ENCODE assay signal across 2 cellular contexts in the genomic region with DNA sequence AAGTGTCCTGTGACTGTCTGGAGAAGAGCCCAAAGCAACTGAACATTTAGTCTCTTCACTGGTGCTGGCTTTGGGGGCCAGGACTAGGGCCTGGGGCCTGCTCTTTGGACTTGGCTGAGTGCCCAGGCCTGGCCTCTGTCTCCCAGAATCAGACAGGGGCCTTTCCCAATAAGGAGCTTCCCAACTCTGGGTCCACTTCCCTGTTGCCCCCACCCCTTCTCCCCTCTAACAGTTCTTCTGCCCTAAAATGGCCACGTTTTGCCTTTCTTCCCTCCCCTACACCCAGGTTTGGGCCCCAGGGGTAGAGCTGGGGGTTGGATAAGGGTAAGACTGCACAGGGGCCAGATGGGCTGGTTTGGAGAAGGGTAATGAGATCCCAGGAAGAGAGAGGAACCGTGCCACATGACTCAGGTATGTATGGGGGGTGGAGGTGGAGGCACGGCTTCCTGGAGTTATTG.
TF ChIP-seq lines count a peak whose summit lies in the region.

No MANE protein-coding gene starts in this region.

TF ChIP-seq in IMR-90, 13 proteins besides CTCF, POLR2A, EP300 and RAD21:
- TF ChIP-seq CEBPB (IDR thresholded peaks at IDR 0.05; ENCODE audit: low read depth, low read length) (no peak), MAFK (IDR thresholded peaks at IDR 0.05; ENCODE audit: low read depth, low read length) (no peak), BHLHE40 (IDR thresholded peaks at IDR 0.05; ENCODE audit: low read depth, low read length) (no peak), MXI1 (IDR thresholded peaks at IDR 0.05; ENCODE audit: borderline replicate concordance, low read depth, low read length) (no peak), RCOR1 (IDR thresholded peaks at IDR 0.05; ENCODE audit: insufficient replicate concordance, low read length) (no peak), CHD1 (IDR thresholded peaks at IDR 0.05; ENCODE audit: low read depth, low read length) (no peak), NFE2L2 (IDR thresholded peaks at IDR 0.05; ENCODE audit: low read depth, low read length) (no peak), FOS (IDR thresholded peaks at IDR 0.05; ENCODE audit: low read depth, low read length) (no peak), MAZ (IDR thresholded peaks at IDR 0.05; ENCODE audit: borderline replicate concordance, low read depth, low read length) (no peak), SMC3 (IDR thresholded peaks at IDR 0.05; ENCODE audit: low read depth, low read length) (no peak), RFX5 (IDR thresholded peaks at IDR 0.05; ENCODE audit: low read depth, low read length) (no peak)
- TF ChIP-seq, protein P1, sequence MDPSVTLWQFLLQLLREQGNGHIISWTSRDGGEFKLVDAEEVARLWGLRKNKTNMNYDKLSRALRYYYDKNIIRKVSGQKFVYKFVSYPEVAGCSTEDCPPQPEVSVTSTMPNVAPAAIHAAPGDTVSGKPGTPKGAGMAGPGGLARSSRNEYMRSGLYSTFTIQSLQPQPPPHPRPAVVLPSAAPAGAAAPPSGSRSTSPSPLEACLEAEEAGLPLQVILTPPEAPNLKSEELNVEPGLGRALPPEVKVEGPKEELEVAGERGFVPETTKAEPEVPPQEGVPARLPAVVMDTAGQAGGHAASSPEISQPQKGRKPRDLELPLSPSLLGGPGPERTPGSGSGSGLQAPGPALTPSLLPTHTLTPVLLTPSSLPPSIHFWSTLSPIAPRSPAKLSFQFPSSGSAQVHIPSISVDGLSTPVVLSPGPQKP (IDR thresholded peaks at IDR 0.05; ENCODE audit: borderline replicate concordance, low read depth, low read length) = no peak
- TF ChIP-seq, protein P2, sequence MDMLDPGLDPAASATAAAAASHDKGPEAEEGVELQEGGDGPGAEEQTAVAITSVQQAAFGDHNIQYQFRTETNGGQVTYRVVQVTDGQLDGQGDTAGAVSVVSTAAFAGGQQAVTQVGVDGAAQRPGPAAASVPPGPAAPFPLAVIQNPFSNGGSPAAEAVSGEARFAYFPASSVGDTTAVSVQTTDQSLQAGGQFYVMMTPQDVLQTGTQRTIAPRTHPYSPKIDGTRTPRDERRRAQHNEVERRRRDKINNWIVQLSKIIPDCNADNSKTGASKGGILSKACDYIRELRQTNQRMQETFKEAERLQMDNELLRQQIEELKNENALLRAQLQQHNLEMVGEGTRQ (IDR thresholded peaks at IDR 0.05; ENCODE audit: low read depth, low read length) = no peak
TF ChIP-seq in IMR-90: peak in this region for 0.

TF ChIP-seq in liver, 16 proteins besides CTCF, POLR2A, EP300 and RAD21:
- TF ChIP-seq HNF4G (IDR thresholded peaks at IDR 0.05) (peak; percentile 31), FOXA2 (IDR thresholded peaks at IDR 0.05) (no peak), SP1 (IDR thresholded peaks at IDR 0.05) (peak; percentile 53), TAF1 (conservative IDR thresholded peaks at IDR 0.05) (no peak), HNF4A (conservative IDR thresholded peaks at IDR 0.05) (peak; percentile 38 to 70)
- TF ChIP-seq, protein P3, sequence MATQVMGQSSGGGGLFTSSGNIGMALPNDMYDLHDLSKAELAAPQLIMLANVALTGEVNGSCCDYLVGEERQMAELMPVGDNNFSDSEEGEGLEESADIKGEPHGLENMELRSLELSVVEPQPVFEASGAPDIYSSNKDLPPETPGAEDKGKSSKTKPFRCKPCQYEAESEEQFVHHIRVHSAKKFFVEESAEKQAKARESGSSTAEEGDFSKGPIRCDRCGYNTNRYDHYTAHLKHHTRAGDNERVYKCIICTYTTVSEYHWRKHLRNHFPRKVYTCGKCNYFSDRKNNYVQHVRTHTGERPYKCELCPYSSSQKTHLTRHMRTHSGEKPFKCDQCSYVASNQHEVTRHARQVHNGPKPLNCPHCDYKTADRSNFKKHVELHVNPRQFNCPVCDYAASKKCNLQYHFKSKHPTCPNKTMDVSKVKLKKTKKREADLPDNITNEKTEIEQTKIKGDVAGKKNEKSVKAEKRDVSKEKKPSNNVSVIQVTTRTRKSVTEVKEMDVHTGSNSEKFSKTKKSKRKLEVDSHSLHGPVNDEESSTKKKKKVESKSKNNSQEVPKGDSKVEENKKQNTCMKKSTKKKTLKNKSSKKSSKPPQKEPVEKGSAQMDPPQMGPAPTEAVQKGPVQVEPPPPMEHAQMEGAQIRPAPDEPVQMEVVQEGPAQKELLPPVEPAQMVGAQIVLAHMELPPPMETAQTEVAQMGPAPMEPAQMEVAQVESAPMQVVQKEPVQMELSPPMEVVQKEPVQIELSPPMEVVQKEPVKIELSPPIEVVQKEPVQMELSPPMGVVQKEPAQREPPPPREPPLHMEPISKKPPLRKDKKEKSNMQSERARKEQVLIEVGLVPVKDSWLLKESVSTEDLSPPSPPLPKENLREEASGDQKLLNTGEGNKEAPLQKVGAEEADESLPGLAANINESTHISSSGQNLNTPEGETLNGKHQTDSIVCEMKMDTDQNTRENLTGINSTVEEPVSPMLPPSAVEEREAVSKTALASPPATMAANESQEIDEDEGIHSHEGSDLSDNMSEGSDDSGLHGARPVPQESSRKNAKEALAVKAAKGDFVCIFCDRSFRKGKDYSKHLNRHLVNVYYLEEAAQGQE (IDR thresholded peaks at IDR 0.05) = no peak
